In the genomic region with DNA sequence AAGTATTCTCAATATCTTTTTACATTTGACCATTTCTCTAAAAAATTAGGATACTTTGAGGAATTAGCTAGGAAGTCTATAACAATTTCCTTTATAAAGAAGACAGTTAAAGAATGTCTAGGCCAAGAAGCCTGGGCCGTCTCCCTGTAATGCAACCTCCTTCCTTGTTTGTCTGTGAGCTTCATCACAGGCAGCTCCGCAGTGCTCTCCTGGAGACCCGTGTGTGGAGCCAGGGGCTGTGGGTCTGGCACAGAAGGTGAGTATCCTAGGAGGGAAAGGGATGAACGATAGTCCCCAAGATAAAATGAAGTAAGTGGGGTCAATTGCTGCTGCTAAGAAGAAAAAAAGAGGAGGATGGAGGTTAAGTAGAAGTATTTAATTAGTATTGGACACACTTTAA, we compare ENCODE assay signal across 37 cellular contexts.
"Had no signal": no experiment of that assay in that cellular context is flagged by ENCODE, and none has a peak within 500 bp of the region (broad histone marks: within the 10 kb centered on the region; RNA-seq: fewer than 3 reads in every experiment).

No MANE protein-coding gene starts in this region.

- H3K36me3 ChIP-seq: MG63 had no signal

- H3K4me2 ChIP-seq: KMS-11 had no signal

- H3K9me3 ChIP-seq: MG63 had no signal

- H3K27me3 ChIP-seq: MG63 had no signal

- DNase-seq: Karpas-422, Kasumi-1, KBM-7, KG1, MG63, MM.1S, MV-4-11, NCI-H1048, NCI-H1092, NCI-H1092 treated with DMSO at 0.1 percent for 48 hours, NCI-H1105, NCI-H1105 treated with DMSO at 0.1 percent for 48 hours, NCI-H1417, NCI-H1417 treated with DMSO at 0.1 percent for 48 hours, NCI-H1436, NCI-H1436 treated with DMSO at 0.1 percent for 48 hours, NCI-H146, NCI-H1694, NCI-H1694 treated with DMSO at 0.1 percent for 48 hours, NCI-H187, NCI-H187 treated with DMSO at 0.1 percent for 48 hours, NCI-H1930, NCI-H2029, NCI-H2029 treated with DMSO at 0.1 percent for 48 hours, NCI-H2081, NCI-H2081 treated with DMSO at 0.1 percent for 48 hours, NCI-H2107, NCI-H2171, NCI-H2171 treated with DMSO at 0.1 percent for 48 hours, NCI-H2227 treated with DMSO at 0.1 percent for 48 hours, NCI-H226, NCI-H345, NCI-H446, NCI-H446 treated with DMSO at 0.1 percent for 48 hours, NCI-H510A, NCI-H510A treated with DMSO at 0.1 percent for 48 hours had no signal

- H3K27ac ChIP-seq: KMS-11 had no signal

- H3K9ac ChIP-seq: KMS-11 had no signal

- H3K4me3 ChIP-seq: MG63 had no signal
